ENCODE assay signal across 12 cellular contexts in genomic region chr12:116389990-116390655, GRCh38.
DNase-seq lines count a peak whose midpoint lies in the region; ATAC-seq and TF ChIP-seq lines count a peak whose summit lies in the region.
"Had no signal": no experiment of that assay in that cellular context is flagged by ENCODE, and none has a peak within 500 bp of the region (broad histone marks: within the 10 kb centered on the region; RNA-seq: fewer than 3 reads in every experiment).

No MANE protein-coding gene starts in this region.

- H3K36me3 ChIP-seq in left ventricle myocardium inferior (no peaks in the 10 kb centered on the region), breast epithelium (no peaks in the 10 kb centered on the region), kidney epithelial cell (ENCODE audit: control insufficient read depth, insufficient read depth, low read length) (no peaks in the 10 kb centered on the region), uterus (no peaks in the 10 kb centered on the region)

- no peak for TF ChIP-seq POLR2A in breast epithelium (IDR thresholded peaks at IDR 0.05)
- no peak for TF ChIP-seq POLR2A in uterus (IDR thresholded peaks at IDR 0.05)

- H3K27ac ChIP-seq in left ventricle myocardium inferior (replicated peaks) (no peak overlapping the region), breast epithelium (peak overlapping the region; percentile 78 to 86), uterus (peak overlapping the region; percentile 62 to 74)
- H3K27ac ChIP-seq: VCaP had no signal

- H3K27me3 ChIP-seq in left ventricle myocardium inferior (ENCODE audit: low read depth) (peaks cover 9% of the 10 kb centered on the region), breast epithelium (no peaks in the 10 kb centered on the region), kidney epithelial cell (ENCODE audit: control insufficient read depth, insufficient read depth, low read length) (no peaks in the 10 kb centered on the region), uterus (no peaks in the 10 kb centered on the region)

- H3K9me3 ChIP-seq in left ventricle myocardium inferior (replicated peaks) (peaks cover 13% of the 10 kb centered on the region), breast epithelium (peaks cover 3 to 10% of the 10 kb centered on the region in 2 donors), uterus (no peaks in the 10 kb centered on the region)

- H3K4me1 ChIP-seq in left ventricle myocardium inferior (no peaks in the 10 kb centered on the region), breast epithelium (no peaks in the 10 kb centered on the region), uterus (peaks cover 0 to 11% of the 10 kb centered on the region in 2 donors)

- intact Hi-C loops in Right ventricle myocardium superior (cut with DNase I) (no loop called here), left ventricle myocardium inferior (cut with micrococcal nuclease) (no loop called here), breast epithelium (cut with DNase I; ENCODE audit: low total_unique reads) (no loop called here), uterus (cut with DNase I; ENCODE audit: low total_unique reads) (loop anchor here (10.0 kb wide), 1 partner anchor 45 kb away; no protein-coding TSS in a partner anchor)

- no peak for TF ChIP-seq CTCF in left ventricle myocardium inferior (IDR thresholded peaks at IDR 0.05; ENCODE audit: borderline replicate concordance)
- TF ChIP-seq CTCF in breast epithelium (IDR thresholded peaks at IDR 0.05) = no peak
- TF ChIP-seq CTCF in kidney epithelial cell (IDR thresholded peaks at IDR 0.05; ENCODE audit: insufficient read depth, low read length, poor library complexity, severe bottlenecking) = no peak
- TF ChIP-seq CTCF in uterus (IDR thresholded peaks at IDR 0.05) = no peak

- ATAC-seq in Right ventricle myocardium superior (ENCODE audit: poor library complexity) (peak; percentile 39), GM18517 (IDR thresholded peaks at IDR 0.05; ENCODE audit: unreplicated experiment) (no peak), GM21619 (IDR thresholded peaks at IDR 0.05; ENCODE audit: unreplicated experiment) (no peak)
- ATAC-seq: GM12878 had no signal

- H3K4me3 ChIP-seq in left ventricle myocardium inferior (no peak overlapping the region), breast epithelium (no peak overlapping the region), kidney epithelial cell (ENCODE audit: low read depth, low read length) (no peak overlapping the region), uterus (no peak overlapping the region)
- H3K4me3 ChIP-seq: GM12878 had no signal

- DNase-seq in Right ventricle myocardium superior (no peak), left ventricle myocardium inferior (no peak), breast epithelium (ENCODE audit: low spot score in 2 of 2) (peak; percentile 80 to 87), kidney epithelial cell (ENCODE audit: low read depth) (peak; percentile 87), uterus (peak in 1 of 2 donors; percentile 81), NCI-H2171 (lab: John Stamatoyannopoulos, UW) (no peak)
- DNase-seq: 8988T; activated naive CD4-positive, alpha-beta T cell treated with anti-CD3 and anti-CD28 coated beads, Interleukin-2, amount 50 U/mL, for 16 hours had no signal

Comparison
In these comparisons a context has a peak if more than half of its experiments do, and no peak if none do; other contexts are left out.
1. DNase-seq: peak in breast epithelium (2 of 2) and kidney epithelial cell (single experiment); none in Right ventricle myocardium superior (single experiment), left ventricle myocardium inferior (single experiment) and NCI-H2171 (single experiment).